In genomic region chr9:33932078-33932807, GRCh38 we compare ENCODE assay signal across 15 cellular contexts.
"Had no signal": no experiment of that assay in that cellular context is flagged by ENCODE, and none has a peak within 500 bp of the region (broad histone marks: within the 10 kb centered on the region; RNA-seq: fewer than 3 reads in every experiment).

No MANE protein-coding gene starts in this region.

- H3K9me3 ChIP-seq: esophagus squamous epithelium, mucosa of descending colon, tibial artery, vagina had no signal

- H3K4me3 Mint-ChIP-seq: activated CD4-positive, alpha-beta T cell treated with anti-CD3 and anti-CD28 coated beads, Interleukin-2, amount 10 ng/mL, durations not matched to agents 7 days and 5 days; activated T-cell treated with anti-CD3 and anti-CD28 coated beads, Interleukin-2, amount 50 U/mL, for 4 hours; brain; naive thymus-derived CD8-positive, alpha-beta T cell had no signal

- H3K4me3 ChIP-seq: esophagus squamous epithelium, mucosa of descending colon, tibial artery, vagina had no signal

- H3K27me3 Mint-ChIP-seq: activated CD4-positive, alpha-beta T cell treated with anti-CD3 and anti-CD28 coated beads, Interleukin-2, amount 10 ng/mL, durations not matched to agents 7 days and 5 days; brain; naive thymus-derived CD8-positive, alpha-beta T cell had no signal

- DNase-seq: activated CD4-positive, alpha-beta T cell treated with anti-CD3 and anti-CD28 coated beads, Interleukin-2, amount 10 ng/mL, durations not matched to agents 7 days and 5 days; activated T-cell treated with anti-CD3 and anti-CD28 coated beads, Interleukin-2, amount 50 U/mL, for 4 hours; amygdala; esophagus squamous epithelium; foreskin fibroblast; mammary epithelial cell; mucosa of descending colon; naive thymus-derived CD8-positive, alpha-beta T cell; occipital lobe; stimulated activated CD4-positive, alpha-beta T cell treated with anti-CD3 and anti-CD28 coated beads, Interleukin-4, amount 100 ng/mL, for 1 hour; stimulated activated CD8-positive, alpha-beta memory T cell treated with anti-CD3 and anti-CD28 coated beads, Interleukin-4, amount 100 ng/mL, for 48 hours; tibial artery had no signal

- H3K9me3 Mint-ChIP-seq: activated CD4-positive, alpha-beta T cell treated with anti-CD3 and anti-CD28 coated beads, Interleukin-2, amount 10 ng/mL, durations not matched to agents 7 days and 5 days; activated T-cell treated with anti-CD3 and anti-CD28 coated beads, Interleukin-2, amount 50 U/mL, for 4 hours; brain; naive thymus-derived CD8-positive, alpha-beta T cell had no signal

- H3K4me1 ChIP-seq: esophagus squamous epithelium, tibial artery, vagina had no signal

- ATAC-seq: activated T-cell treated with anti-CD3 and anti-CD28 coated beads, Interleukin-2, amount 50 U/mL, for 4 hours; mucosa of descending colon; naive thymus-derived CD8-positive, alpha-beta T cell; SK-N-SH treated with all-trans-retinoic acid at 6 μM for 48 hours had no signal

- H3K4me1 Mint-ChIP-seq: activated CD4-positive, alpha-beta T cell treated with anti-CD3 and anti-CD28 coated beads, Interleukin-2, amount 10 ng/mL, durations not matched to agents 7 days and 5 days; brain had no signal

- H3K27me3 ChIP-seq: esophagus squamous epithelium, tibial artery, vagina had no signal

- H3K27ac Mint-ChIP-seq: activated CD4-positive, alpha-beta T cell treated with anti-CD3 and anti-CD28 coated beads, Interleukin-2, amount 10 ng/mL, durations not matched to agents 7 days and 5 days; brain had no signal

- H3K27ac ChIP-seq: esophagus squamous epithelium, tibial artery, vagina had no signal
